ENCODE assay signal across 1 cellular context in the genomic region with DNA sequence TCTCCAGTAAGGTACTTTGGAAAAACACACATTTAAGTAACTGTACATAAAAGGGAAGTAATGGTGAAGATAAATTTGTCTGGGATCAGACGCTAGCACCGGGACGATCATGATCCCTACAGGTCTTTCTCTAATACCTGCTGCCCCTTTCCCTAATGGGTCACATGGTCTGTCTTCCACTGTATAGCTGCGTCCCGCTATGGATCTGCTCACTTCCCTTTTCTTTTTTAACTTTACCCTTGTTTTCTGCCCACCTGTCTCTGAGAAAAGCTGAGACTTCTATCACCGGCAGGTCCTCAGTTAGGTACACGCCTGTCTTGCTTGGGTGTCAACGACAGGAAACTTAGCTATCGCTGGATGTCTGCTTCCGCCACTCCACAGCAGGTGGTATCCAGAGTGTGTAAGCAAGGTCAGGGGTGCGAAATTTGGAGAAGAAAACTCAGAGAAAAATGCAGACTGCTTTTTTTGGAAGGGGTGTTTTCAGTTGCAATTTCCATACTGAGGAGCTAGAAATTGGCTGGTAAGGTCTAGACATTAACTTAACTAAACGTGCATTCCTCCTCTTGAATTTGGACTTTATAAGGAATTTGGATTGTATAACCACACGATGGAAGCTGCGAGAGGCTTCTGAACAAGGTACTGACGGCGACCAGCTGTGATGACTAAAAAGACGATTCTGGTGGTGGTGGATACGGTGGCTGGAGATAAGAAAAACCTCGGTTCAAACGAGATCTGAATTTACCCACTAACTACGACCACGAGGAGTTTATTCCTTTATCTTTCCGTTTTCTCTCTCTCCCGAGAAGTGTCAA.
TF ChIP-seq lines count a peak whose summit lies in the region.

No MANE protein-coding gene starts in this region.

TF ChIP-seq in SK-N-SH, 30 proteins besides CTCF, POLR2A, EP300 and RAD21 (continued from another document):
- TF ChIP-seq, protein P1, sequence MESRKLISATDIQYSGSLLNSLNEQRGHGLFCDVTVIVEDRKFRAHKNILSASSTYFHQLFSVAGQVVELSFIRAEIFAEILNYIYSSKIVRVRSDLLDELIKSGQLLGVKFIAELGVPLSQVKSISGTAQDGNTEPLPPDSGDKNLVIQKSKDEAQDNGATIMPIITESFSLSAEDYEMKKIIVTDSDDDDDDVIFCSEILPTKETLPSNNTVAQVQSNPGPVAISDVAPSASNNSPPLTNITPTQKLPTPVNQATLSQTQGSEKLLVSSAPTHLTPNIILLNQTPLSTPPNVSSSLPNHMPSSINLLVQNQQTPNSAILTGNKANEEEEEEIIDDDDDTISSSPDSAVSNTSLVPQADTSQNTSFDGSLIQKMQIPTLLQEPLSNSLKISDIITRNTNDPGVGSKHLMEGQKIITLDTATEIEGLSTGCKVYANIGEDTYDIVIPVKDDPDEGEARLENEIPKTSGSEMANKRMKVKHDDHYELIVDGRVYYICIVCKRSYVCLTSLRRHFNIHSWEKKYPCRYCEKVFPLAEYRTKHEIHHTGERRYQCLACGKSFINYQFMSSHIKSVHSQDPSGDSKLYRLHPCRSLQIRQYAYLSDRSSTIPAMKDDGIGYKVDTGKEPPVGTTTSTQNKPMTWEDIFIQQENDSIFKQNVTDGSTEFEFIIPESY (IDR thresholded peaks at IDR 0.05; ENCODE audit: borderline replicate concordance, low read depth), result no peak
- no peak for TF ChIP-seq MEF2A (IDR thresholded peaks at IDR 0.05; ENCODE audit: borderline replicate concordance, low read depth)
- TF ChIP-seq NFIC (IDR thresholded peaks at IDR 0.05; ENCODE audit: borderline replicate concordance), result no peak
- no peak for TF ChIP-seq GATA2 (CRISPR knock-in tag; IDR thresholded peaks at IDR 0.05)
- TF ChIP-seq RCOR1 (IDR thresholded peaks at IDR 0.05; ENCODE audit: low read length), result no peak
- TF ChIP-seq, protein P2, sequence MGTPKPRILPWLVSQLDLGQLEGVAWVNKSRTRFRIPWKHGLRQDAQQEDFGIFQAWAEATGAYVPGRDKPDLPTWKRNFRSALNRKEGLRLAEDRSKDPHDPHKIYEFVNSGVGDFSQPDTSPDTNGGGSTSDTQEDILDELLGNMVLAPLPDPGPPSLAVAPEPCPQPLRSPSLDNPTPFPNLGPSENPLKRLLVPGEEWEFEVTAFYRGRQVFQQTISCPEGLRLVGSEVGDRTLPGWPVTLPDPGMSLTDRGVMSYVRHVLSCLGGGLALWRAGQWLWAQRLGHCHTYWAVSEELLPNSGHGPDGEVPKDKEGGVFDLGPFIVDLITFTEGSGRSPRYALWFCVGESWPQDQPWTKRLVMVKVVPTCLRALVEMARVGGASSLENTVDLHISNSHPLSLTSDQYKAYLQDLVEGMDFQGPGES (IDR thresholded peaks at IDR 0.05; ENCODE audit: low read depth, low read length), result no peak
